Comparison of ENCODE assay signal across 24 cellular contexts in the genomic region with DNA sequence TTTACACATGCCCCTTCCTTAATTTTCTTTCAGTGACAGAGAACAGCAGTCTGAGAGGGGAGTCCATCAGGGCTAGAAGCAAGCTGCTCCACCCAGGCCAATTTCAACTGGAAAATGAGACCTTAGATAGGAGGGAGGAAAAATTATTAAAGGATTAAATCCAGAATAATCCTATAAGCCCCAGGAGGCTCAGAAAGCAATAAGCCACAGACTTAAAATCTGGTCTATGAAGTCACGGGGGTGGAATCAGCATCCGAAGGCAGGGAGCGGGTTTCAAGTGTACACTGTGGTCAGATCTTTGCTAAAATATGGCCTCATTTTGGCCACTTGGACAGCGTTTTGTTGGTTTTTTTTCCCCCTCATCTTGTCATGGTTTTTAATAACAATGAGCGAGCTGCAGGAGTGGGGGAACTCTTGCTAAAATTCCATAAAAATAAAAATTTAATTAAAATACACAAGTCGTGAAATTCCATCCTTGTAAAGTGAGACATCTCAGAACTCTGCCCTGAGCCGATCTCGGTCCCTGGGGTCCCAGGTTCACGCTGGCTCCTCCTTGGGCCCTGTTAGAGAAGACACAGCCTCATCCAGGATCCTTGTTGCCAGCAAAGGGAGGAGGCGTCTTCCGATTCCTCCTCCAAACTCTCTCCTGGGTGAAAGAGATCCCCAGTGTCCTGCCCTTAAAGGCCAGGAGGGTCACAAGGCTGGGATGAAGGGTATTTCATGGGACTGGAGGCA. TPM values are rescaled to one million over a fixed set of nuclear protein-coding genes. Genes with fewer than 3 reads are reported as not detected.
"Had no signal": no experiment of that assay in that cellular context is flagged by ENCODE, and none has a peak within 500 bp of the region (broad histone marks: within the 10 kb centered on the region; RNA-seq: fewer than 3 reads in every experiment).

No MANE protein-coding gene starts in this region.

- H3K27ac ChIP-seq: left ventricle myocardium inferior, neutrophil, pancreas, thyroid gland, uterus had no signal

- H3K4me3 Mint-ChIP-seq: activated CD4-positive, alpha-beta T cell treated with anti-CD3 and anti-CD28 coated beads, Interleukin-2, amount 10 ng/mL, durations not matched to agents 7 days and 5 days; activated CD8-positive, alpha-beta T cell treated with anti-CD3 and anti-CD28 coated beads, Interleukin-2, amount 10 ng/mL, durations not matched to agents 7 days and 5 days; activated T-cell treated with anti-CD3 and anti-CD28 coated beads, Interleukin-2, amount 50 U/mL, for 4 hours; central memory CD8-positive, alpha-beta T cell had no signal

- H3K27ac Mint-ChIP-seq: activated CD4-positive, alpha-beta T cell treated with anti-CD3 and anti-CD28 coated beads, Interleukin-2, amount 10 ng/mL, durations not matched to agents 7 days and 5 days; activated CD8-positive, alpha-beta T cell treated with anti-CD3 and anti-CD28 coated beads, Interleukin-2, amount 10 ng/mL, durations not matched to agents 7 days and 5 days had no signal

- H3K4me3 ChIP-seq: coronary artery, left ventricle myocardium inferior, pancreas, sigmoid colon, thyroid gland, uterus had no signal

- H3K4me1 Mint-ChIP-seq: activated CD4-positive, alpha-beta T cell treated with anti-CD3 and anti-CD28 coated beads, Interleukin-2, amount 10 ng/mL, durations not matched to agents 7 days and 5 days; central memory CD8-positive, alpha-beta T cell had no signal

- DNase-seq: activated CD4-positive, alpha-beta T cell treated with anti-CD3 and anti-CD28 coated beads, Interleukin-2, amount 10 ng/mL, durations not matched to agents 7 days and 5 days; activated CD8-positive, alpha-beta T cell treated with anti-CD3 and anti-CD28 coated beads, Interleukin-2, amount 10 ng/mL, durations not matched to agents 7 days and 5 days; activated effector memory CD4-positive, alpha-beta T cell treated with Interleukin-2 at 50 U/mL for 16 hours; activated naive CD4-positive, alpha-beta T cell treated with anti-CD3 and anti-CD28 coated beads, Interleukin-2, amount 50 U/mL, for 16 hours; activated T-cell treated with anti-CD3 and anti-CD28 coated beads, Interleukin-2, amount 50 U/mL, for 4 hours; aorta; foreskin melanocyte; glutamatergic neuron; left ventricle myocardium inferior; naive B cell; pancreas; sigmoid colon; stimulated activated CD4-positive, alpha-beta T cell treated with anti-CD3 and anti-CD28 coated beads, Interleukin-12 subunit alpha, Interleukin-12 subunit beta, amount 100 ng/mL, for 4 hours; stimulated activated CD4-positive, alpha-beta T cell treated with anti-CD3 and anti-CD28 coated beads, Interleukin-1b, Interleukin-23, amount 100 ng/mL, for 48 hours; stimulated activated CD8-positive, alpha-beta memory T cell treated with anti-CD3 and anti-CD28 coated beads, Interleukin-4, amount 100 ng/mL, for 48 hours; stimulated activated naive CD4-positive, alpha-beta T cell; T-helper 1 cell; T-helper 9 cell; thyroid gland; uterus had no signal

- FAIRE-seq: pancreas had no signal

- H3K9me3 ChIP-seq: left ventricle myocardium inferior, neutrophil, pancreas, sigmoid colon, thyroid gland, uterus had no signal

- H3K4me1 ChIP-seq: pancreas, thyroid gland had no signal

- H3K27me3 ChIP-seq: pancreas, sigmoid colon, thyroid gland, uterus had no signal

- H3K36me3 ChIP-seq: left ventricle myocardium inferior, neutrophil, pancreas, sigmoid colon, thyroid gland, uterus had no signal

- H3K9me3 Mint-ChIP-seq: activated CD4-positive, alpha-beta T cell treated with anti-CD3 and anti-CD28 coated beads, Interleukin-2, amount 10 ng/mL, durations not matched to agents 7 days and 5 days; activated T-cell treated with anti-CD3 and anti-CD28 coated beads, Interleukin-2, amount 50 U/mL, for 4 hours; central memory CD8-positive, alpha-beta T cell; naive B cell had no signal

- ATAC-seq: activated CD8-positive, alpha-beta T cell treated with anti-CD3 and anti-CD28 coated beads, Interleukin-2, amount 10 ng/mL, durations not matched to agents 7 days and 5 days; activated T-cell treated with anti-CD3 and anti-CD28 coated beads, Interleukin-2, amount 50 U/mL, for 4 hours had no signal

RNA-seq across cellular contexts. Expression of a gene that starts 51.7 kb away (rescaled TPM):
- total RNA-seq: mononuclear cell had no signal
